ENCODE assay signal across 21 cellular contexts in genomic region chr5:4413996-4414395, GRCh38.
"Had no signal": no experiment of that assay in that cellular context is flagged by ENCODE, and none has a peak within 500 bp of the region (broad histone marks: within the 10 kb centered on the region; RNA-seq: fewer than 3 reads in every experiment).

No MANE protein-coding gene starts in this region.

- H3K4me3 Mint-ChIP-seq: effector memory CD8-positive, alpha-beta T cell; naive thymus-derived CD8-positive, alpha-beta T cell; nephron progenitor cell; stimulated activated naive B cell treated with anti-CD40 and anti-IgM and Interleukin-4, amounts not matched to agents 10 μg/mL and 1 μg/mL and 100 μg/mL, for 72 hours; stimulated activated naive CD8-positive, alpha-beta T cell treated with anti-CD3 and anti-CD28 coated beads, Interleukin-15, Interleukin-2, amounts not matched to agents 100 ng/mL and 50 ng/mL, for 24 hours had no signal

- H3K9me3 ChIP-seq: ovary, right lobe of liver, thoracic aorta, tibial nerve, upper lobe of left lung had no signal

- H3K4me3 ChIP-seq: left lung, ovary, right lobe of liver, thoracic aorta, tibial nerve, upper lobe of left lung had no signal

- H3K27me3 Mint-ChIP-seq: effector memory CD8-positive, alpha-beta T cell; naive thymus-derived CD8-positive, alpha-beta T cell; stimulated activated naive B cell treated with anti-CD40 and anti-IgM and Interleukin-4, amounts not matched to agents 10 μg/mL and 1 μg/mL and 100 μg/mL, for 72 hours; stimulated activated naive CD8-positive, alpha-beta T cell treated with anti-CD3 and anti-CD28 coated beads, Interleukin-15, Interleukin-2, amounts not matched to agents 100 ng/mL and 50 ng/mL, for 24 hours had no signal

- H3K9me3 Mint-ChIP-seq: nephron progenitor cell had no signal

- H3K27me3 ChIP-seq: left lung, ovary, right lobe of liver, tibial nerve, upper lobe of left lung had no signal

- H3K36me3 Mint-ChIP-seq: naive thymus-derived CD8-positive, alpha-beta T cell; stimulated activated naive B cell treated with anti-CD40 and anti-IgM and Interleukin-4, amounts not matched to agents 10 μg/mL and 1 μg/mL and 100 μg/mL, for 72 hours had no signal

- H3K4me1 Mint-ChIP-seq: naive thymus-derived CD8-positive, alpha-beta T cell; stimulated activated naive B cell treated with anti-CD40 and anti-IgM and Interleukin-4, amounts not matched to agents 10 μg/mL and 1 μg/mL and 100 μg/mL, for 72 hours had no signal

- DNase-seq: cortex of kidney; effector memory CD8-positive, alpha-beta T cell; kidney; left lung; mesenchymal stem cell; naive thymus-derived CD8-positive, alpha-beta T cell; nephron progenitor cell; occipital lobe; ovary; posterior cingulate gyrus; right lobe of liver; small intestine; stimulated activated CD4-positive, alpha-beta T cell treated with anti-CD3 and anti-CD28 coated beads, Interleukin-15, amount 100 ng/mL, for 24 hours; stimulated activated CD4-positive, alpha-beta T cell treated with anti-CD3 and anti-CD28 coated beads, Interleukin-2, amount 100 ng/mL, for 48 hours; stimulated activated naive B cell treated with anti-CD40 and anti-IgM and Interleukin-4, amounts not matched to agents 10 μg/mL and 1 μg/mL and 100 μg/mL, for 72 hours; upper lobe of left lung had no signal

- FAIRE-seq: frontal cortex, kidney, small intestine, urothelium cell line had no signal

- H3K27ac Mint-ChIP-seq: effector memory CD8-positive, alpha-beta T cell; naive thymus-derived CD8-positive, alpha-beta T cell; nephron progenitor cell; stimulated activated naive B cell treated with anti-CD40 and anti-IgM and Interleukin-4, amounts not matched to agents 10 μg/mL and 1 μg/mL and 100 μg/mL, for 72 hours; stimulated activated naive CD8-positive, alpha-beta T cell treated with anti-CD3 and anti-CD28 coated beads, Interleukin-15, Interleukin-2, amounts not matched to agents 100 ng/mL and 50 ng/mL, for 24 hours had no signal

- H3K36me3 ChIP-seq: left lung, ovary, right lobe of liver, thoracic aorta, tibial nerve, upper lobe of left lung had no signal

- H3K27ac ChIP-seq: left lung, ovary, right lobe of liver, thoracic aorta, tibial nerve, upper lobe of left lung had no signal

- ATAC-seq: effector memory CD8-positive, alpha-beta T cell; left lung; naive thymus-derived CD8-positive, alpha-beta T cell; right lobe of liver; stimulated activated naive B cell treated with anti-CD40 and anti-IgM and Interleukin-4, amounts not matched to agents 10 μg/mL and 1 μg/mL and 100 μg/mL, for 72 hours had no signal

- H3K4me1 ChIP-seq: left lung, right lobe of liver, tibial nerve, upper lobe of left lung had no signal
